17 cellular contexts compared by ENCODE assay signal in the genomic region with DNA sequence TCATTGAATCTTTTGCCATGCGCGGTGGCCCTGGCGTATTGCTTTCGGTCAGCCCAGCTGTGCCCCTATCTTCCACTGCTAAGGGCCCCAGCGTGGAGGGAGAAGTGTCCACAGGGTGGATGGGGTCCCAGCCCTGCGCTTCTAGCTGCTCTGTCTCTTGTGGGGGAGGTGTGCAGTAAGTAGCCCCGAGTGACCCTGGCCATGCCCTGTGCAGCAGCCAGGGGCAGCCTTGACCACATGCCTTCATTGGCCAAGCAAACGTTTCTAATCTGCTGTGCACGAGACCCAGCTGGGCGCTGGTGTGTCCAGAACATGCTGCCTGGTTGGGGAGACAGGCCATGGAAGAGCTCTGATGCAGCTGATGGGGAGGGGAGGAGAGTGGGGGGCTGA.
"Had no signal": no experiment of that assay in that cellular context is flagged by ENCODE, and none has a peak within 500 bp of the region (broad histone marks: within the 10 kb centered on the region; RNA-seq: fewer than 3 reads in every experiment).

No MANE protein-coding gene starts in this region.

- H3K4me3 Mint-ChIP-seq: activated B cell treated with CpG ODN at 0.5 μM for 24 hours; activated naive CD8-positive, alpha-beta T cell treated with anti-CD3 and anti-CD28 coated beads, Interleukin-2, amount 50 U/mL, for 24 hours; mesothelial cell of epicardium; naive B cell; T-cell had no signal

- H3K27ac ChIP-seq: cardiac muscle cell, spleen, suprapubic skin had no signal

- H3K27me3 ChIP-seq: cardiac muscle cell, spleen, suprapubic skin had no signal

- H3K9me3 Mint-ChIP-seq: activated naive CD8-positive, alpha-beta T cell treated with anti-CD3 and anti-CD28 coated beads, Interleukin-2, amount 50 U/mL, for 24 hours; T-cell had no signal

- H3K27ac Mint-ChIP-seq: activated B cell treated with CpG ODN at 0.5 μM for 24 hours; activated naive CD8-positive, alpha-beta T cell treated with anti-CD3 and anti-CD28 coated beads, Interleukin-2, amount 50 U/mL, for 24 hours; mesothelial cell of epicardium had no signal

- H3K9me3 ChIP-seq: spleen, suprapubic skin had no signal

- DNase-seq: activated B cell treated with CpG ODN at 0.5 μM for 24 hours; activated CD4-positive, alpha-beta T cell treated with anti-CD3 and anti-CD28 coated beads, Interleukin-2, amount 50 U/mL, for 4 hours; activated naive CD8-positive, alpha-beta T cell treated with anti-CD3 and anti-CD28 coated beads, Interleukin-2, amount 50 U/mL, for 24 hours; activated T-cell treated with anti-CD3 and anti-CD28 coated beads, Interleukin-2, amount 50 U/mL, for 48 hours; effector memory CD4-positive, alpha-beta T cell; hippocampal formation; kidney glomerular epithelial cell; naive B cell; nucleus accumbens; spleen; stimulated activated CD4-positive, alpha-beta T cell treated with anti-CD3 and anti-CD28 coated beads, Interleukin-1b, Interleukin-23, amount 100 ng/mL, for 48 hours; stimulated activated naive CD4-positive, alpha-beta T cell; T-cell had no signal

- H3K4me3 ChIP-seq: cardiac muscle cell, spleen, suprapubic skin had no signal

- H3K27me3 Mint-ChIP-seq: activated B cell treated with CpG ODN at 0.5 μM for 24 hours; activated naive CD8-positive, alpha-beta T cell treated with anti-CD3 and anti-CD28 coated beads, Interleukin-2, amount 50 U/mL, for 24 hours; naive B cell; progenitor cell of endocrine pancreas; T-cell had no signal

- H3K4me1 Mint-ChIP-seq: mesothelial cell of epicardium had no signal
